In the genomic region with DNA sequence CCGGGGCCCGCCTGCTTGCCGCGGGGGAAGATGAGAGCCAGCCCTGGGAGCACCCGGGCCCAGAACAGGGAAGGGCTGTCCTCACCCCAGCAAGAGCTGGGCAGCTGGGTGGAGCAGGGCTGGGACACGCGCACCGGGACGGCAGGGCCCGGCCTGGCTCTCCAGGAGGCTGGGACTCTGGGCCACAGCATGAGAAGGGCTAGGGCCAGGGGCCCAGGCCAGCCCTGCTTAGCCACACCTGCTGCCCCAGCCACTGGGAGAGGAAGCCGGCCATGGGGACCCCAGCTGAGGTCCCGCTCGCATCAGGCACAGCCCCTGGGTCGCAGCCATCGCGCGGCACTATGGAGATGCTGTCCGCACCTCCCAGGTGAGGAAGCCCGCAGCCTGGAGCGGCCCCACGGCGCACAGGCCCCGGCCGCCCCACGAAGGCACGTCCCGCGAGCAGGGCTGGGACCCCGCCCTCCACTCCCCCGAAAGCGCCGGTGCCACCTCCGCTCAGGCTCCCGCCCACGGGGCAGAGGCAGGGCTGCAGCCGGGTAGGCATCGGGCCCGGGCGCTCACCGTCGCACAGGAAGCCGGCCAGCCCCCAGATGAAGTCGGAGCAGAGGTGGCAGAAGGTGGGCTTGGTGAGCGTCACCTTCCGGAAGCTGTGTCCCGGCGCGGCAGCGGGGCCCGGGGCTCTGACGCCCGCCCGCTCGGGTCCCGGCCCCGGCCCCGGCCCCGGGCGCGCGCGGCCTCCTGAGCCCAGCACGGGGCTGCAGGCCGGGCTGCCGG, we compare ENCODE assay signal across 8 cellular contexts. TPM values are rescaled to one million over a fixed set of nuclear protein-coding genes. Genes with fewer than 3 reads are reported as not detected.
A peak's percentile ranks its signal among the peaks of the same experiment; 100 is the strongest.
DNase-seq lines count a peak whose midpoint lies in the region; ATAC-seq, FAIRE-seq and TF ChIP-seq lines count a peak whose summit lies in the region.

No MANE protein-coding gene starts in this region.

- H3K9me3 ChIP-seq in BLaER1 treated with 17β-estradiol and CSF1 and Interleukin-3, amounts not matched to agents 10 nM and 100 nM (replicated peaks in 1 of 11) = peaks cover 6 to 17% (median 15%) of the 10 kb centered on the region in 11 experiments; a peak in 20 of 22 replicates
- peaks cover 4% of the 10 kb centered on the region for H3K9me3 ChIP-seq in KOPT-K1 (ENCODE audit: insufficient read depth, low read length, poor library complexity, severe bottlenecking)
- no peaks in the 10 kb centered on the region for H3K9me3 ChIP-seq in pancreas
- no peaks in the 10 kb centered on the region for H3K9me3 ChIP-seq in uterus

- DNase-seq in activated T-cell treated with anti-CD3 and anti-CD28 coated beads for 24 hours (ENCODE audit: low read depth) = peak; percentile 32
- peak; percentile 16 for DNase-seq in fibroblast of pulmonary artery (ENCODE audit: low read depth)
- DNase-seq in pancreas = peak in 3 of 6 donors; percentile 49 to 87 (median 70)
- DNase-seq in uterus = peak in 1 of 2 donors; percentile 42
- DNase-seq in H4 (ENCODE audit: low spot score) = no peak

- peak overlapping the region; percentile 79 to 99 (median 94) for H3K4me3 ChIP-seq in BLaER1 treated with 17β-estradiol and CSF1 and Interleukin-3, amounts not matched to agents 10 nM and 100 nM
- peak overlapping the region; percentile 64 for H3K4me3 ChIP-seq in fibroblast of pulmonary artery (replicated peaks; ENCODE audit: low read depth, low read length)
- peak overlapping the region; percentile 57 to 87 (median 72) for H3K4me3 ChIP-seq in pancreas
- peak overlapping the region; percentile 57 to 59 for H3K4me3 ChIP-seq in uterus

- H4K20me1 ChIP-seq in BLaER1 treated with 17β-estradiol and CSF1 and Interleukin-3, amounts not matched to agents 10 nM and 100 nM = peaks cover 25 to 48% (median 45%) of the 10 kb centered on the region in 11 experiments

- no peak for FAIRE-seq in pancreas (lab: Jason Lieb, UNC)

- 1% methylated on average over 52 to 65 of the region's 65 CpGs for WGBS in pancreas, 2 donors

- intact Hi-C loops in pancreas (cut with DNase I) = no loop called here
- intact Hi-C loops in uterus (cut with DNase I; ENCODE audit: low total_unique reads) = no loop called here

- TF ChIP-seq CTCF in fibroblast of pulmonary artery (IDR thresholded peaks at IDR 0.05; ENCODE audit: low read length, missing control alignments) (no peak), pancreas (IDR thresholded peaks at IDR 0.05) (no peak), uterus (IDR thresholded peaks at IDR 0.05) (no peak)

- H3K4me1 ChIP-seq in BLaER1 treated with 17β-estradiol and CSF1 and Interleukin-3, amounts not matched to agents 10 nM and 100 nM = peaks cover 29 to 51% (median 39%) of the 10 kb centered on the region in 10 experiments
- H3K4me1 ChIP-seq in pancreas = peaks cover 10 to 17% (median 10%) of the 10 kb centered on the region in 3 donors
- peaks cover 0 to 21% of the 10 kb centered on the region in 2 donors for H3K4me1 ChIP-seq in uterus

- peak overlapping the region; percentile 80 to 93 (median 88) for H3K9ac ChIP-seq in BLaER1 treated with 17β-estradiol and CSF1 and Interleukin-3, amounts not matched to agents 10 nM and 100 nM

- peak overlapping the region; percentile 92 to 100 (median 100) for H3K4me2 ChIP-seq in BLaER1 treated with 17β-estradiol and CSF1 and Interleukin-3, amounts not matched to agents 10 nM and 100 nM

- H3K27me3 ChIP-seq in BLaER1 treated with 17β-estradiol and CSF1 and Interleukin-3, amounts not matched to agents 10 nM and 100 nM = no peaks in the 10 kb centered on the region
- H3K27me3 ChIP-seq in pancreas = no peaks in the 10 kb centered on the region
- no peaks in the 10 kb centered on the region for H3K27me3 ChIP-seq in uterus

- ATAC-seq in GM21515 (IDR thresholded peaks at IDR 0.05; ENCODE audit: unreplicated experiment) (peak; percentile 42), pancreas (peak; percentile 15 to 26 (median 19))

- H3K36me3 ChIP-seq in BLaER1 treated with 17β-estradiol and CSF1 and Interleukin-3, amounts not matched to agents 10 nM and 100 nM = peaks cover 0 to 24% (median 7%) of the 10 kb centered on the region in 11 experiments; a peak in 10 of 22 replicates
- H3K36me3 ChIP-seq in KOPT-K1 (ENCODE audit: insufficient read depth, low read length) (no peaks in the 10 kb centered on the region; the same call in 1 of the 2 replicates), pancreas (no peaks in the 10 kb centered on the region), uterus (no peaks in the 10 kb centered on the region)

- peak overlapping the region; percentile 54 to 83 (median 76) for H3K27ac ChIP-seq in BLaER1 treated with 17β-estradiol and CSF1 and Interleukin-3, amounts not matched to agents 10 nM and 100 nM
- peak overlapping the region; percentile 48 for H3K27ac ChIP-seq in KOPT-K1 (ENCODE audit: low read depth, low read length, poor library complexity, severe bottlenecking)
- H3K27ac ChIP-seq in pancreas = no peak overlapping the region
- H3K27ac ChIP-seq in uterus = peak overlapping the region; percentile 1 to 3

- no peak for TF ChIP-seq POLR2A in uterus (IDR thresholded peaks at IDR 0.05)

RNA-seq across cellular contexts. Expression of a gene that starts 0.5 kb away (rescaled TPM):
- total RNA-seq in pancreas (10 to 100 TPM in 1 of 6 donors, 1 to 10 TPM in 5; 5.7 to 11.3 (median 7.4) TPM), uterus (10 to 100 TPM in 2 of 4 donors, 1 to 10 TPM in 2; 1.2 to 12.7 (median 10.1) TPM)
- 10 to 100 TPM in 1 of 2 donors, 1 to 10 TPM in 1; 10.0 to 11.7 TPM for polyA plus RNA-seq in pancreas
- total RNA-seq in H4 (2014; rRNA removed; shearing (Covaris generic)) = 5.1 and 5.7 TPM in 2 replicates

RNA-seq across cellular contexts. Expression of a gene that starts 14.0 kb away (rescaled TPM):
- total RNA-seq in pancreas (10 to 100 TPM; 17.6 to 33.7 (median 20.2) TPM), uterus (10 to 100 TPM in 2 of 4 donors, 1 to 10 TPM in 2; 2.8 to 45.8 (median 9.9) TPM)
- polyA plus RNA-seq in pancreas = 10 to 100 TPM; 40.7 to 56.9 TPM
- 3.0 and 5.3 TPM in 2 replicates for total RNA-seq in H4 (2014; rRNA removed; shearing (Covaris generic))

RNA-seq across cellular contexts. Expression of a gene that starts 20.4 kb away (rescaled TPM):
- 1 to 10 TPM in 2 of 6 donors, under 1 TPM in 4; 0.28 to 1.7 (median 0.66) TPM for total RNA-seq in pancreas
- polyA plus RNA-seq in pancreas = 1 to 10 TPM in 1 of 2 donors, under 1 TPM in 1; 0.45 to 1.6 TPM
- under 1 TPM in 2 of 4 donors, not detected in 2; 0.07 to 0.12 TPM for total RNA-seq in uterus
- total RNA-seq in H4 (2014; rRNA removed; shearing (Covaris generic)) = 0.10 TPM in 1 of 2 replicates, not detected in the other

RNA-seq across cellular contexts. Expression of a gene that starts 38.6 kb away (rescaled TPM):
- 10 to 100 TPM; 25.1 to 41.4 (median 31.1) TPM for total RNA-seq in pancreas
- 10 to 100 TPM; 15.4 to 42.8 TPM for polyA plus RNA-seq in pancreas
- total RNA-seq in uterus = 10 to 100 TPM in 2 of 4 donors, 1 to 10 TPM in 2; 2.8 to 24.8 (median 13.9) TPM
- 63.1 and 66.9 TPM in 2 replicates for total RNA-seq in H4 (2014; rRNA removed; shearing (Covaris generic))

RNA-seq across cellular contexts. Expression of a gene that starts 40.6 kb away (rescaled TPM):
- total RNA-seq in pancreas (10 to 100 TPM; 10.0 to 20.2 (median 14.7) TPM), uterus (10 to 100 TPM in 3 of 4 donors, 1 to 10 TPM in 1; 9.9 to 39.7 (median 26.3) TPM)
- polyA plus RNA-seq in pancreas = 10 to 100 TPM; 77.8 to 96.6 TPM
- 9.7 and 13.0 TPM in 2 replicates for total RNA-seq in H4 (2014; rRNA removed; shearing (Covaris generic))

Comparison
In these comparisons a context has a peak if more than half of its experiments do, and no peak if none do; other contexts are left out.
1. H3K27ac ChIP-seq: peak in BLaER1 treated with 17β-estradiol and CSF1 and Interleukin-3, amounts not matched to agents 10 nM and 100 nM (11 of 11), KOPT-K1 (single experiment) and uterus (2 of 2); none in pancreas (0 of 4).
2. Peak in every context shown above with its lines, with median percentiles within 50 percentile points of each other: H3K4me3 ChIP-seq.